ENCODE assay signal across 8 cellular contexts in the genomic region with DNA sequence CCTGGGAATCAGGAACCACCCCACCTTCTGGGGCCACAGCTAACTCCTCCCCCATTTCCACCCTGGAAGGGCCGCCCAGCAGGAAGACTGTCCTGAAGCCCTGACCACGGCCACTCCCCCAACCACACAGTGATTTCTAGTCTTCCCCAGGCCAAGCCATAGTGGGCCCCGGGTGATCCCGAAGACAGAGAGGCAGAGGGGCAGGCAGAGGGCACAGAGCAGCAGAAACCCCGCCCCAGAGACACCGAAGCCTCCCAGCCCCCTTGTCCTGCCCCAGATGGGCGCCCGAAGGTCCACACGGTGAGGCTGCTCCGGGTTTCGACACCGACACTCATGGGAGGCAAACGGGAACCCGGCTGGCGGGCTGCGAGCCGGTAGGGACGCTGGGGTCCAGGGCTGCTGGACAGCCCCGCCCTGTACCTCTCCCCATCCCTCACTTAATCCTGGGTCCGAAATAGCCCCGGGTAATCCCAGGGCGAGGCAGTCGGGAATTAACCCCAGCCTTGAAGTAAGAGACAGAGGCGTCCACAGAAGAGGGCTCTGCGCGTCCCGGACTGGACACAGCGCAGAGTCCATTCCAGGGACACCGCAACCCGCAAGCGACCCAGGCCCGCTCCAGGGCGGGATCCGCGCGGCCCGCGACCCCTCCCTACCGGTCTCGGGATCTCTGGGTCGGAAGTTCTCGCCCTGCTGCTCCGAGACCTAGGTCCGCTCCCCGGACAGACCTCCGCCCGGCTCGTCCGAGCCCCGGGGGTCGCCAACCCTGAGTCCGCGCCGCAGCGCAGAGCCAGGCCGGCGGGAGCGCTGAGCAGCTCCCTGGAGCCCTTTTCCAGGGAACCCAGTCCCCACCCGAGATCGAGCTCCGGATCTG.
DNase-seq lines count a peak whose midpoint lies in the region; ATAC-seq and TF ChIP-seq lines count a peak whose summit lies in the region.

No MANE protein-coding gene starts in this region.

- H3K4me1 ChIP-seq in Loucy (ENCODE audit: insufficient read depth, low read length, poor library complexity, severe bottlenecking): peaks cover 10% of the 10 kb centered on the region
- H3K4me1 ChIP-seq in ectodermal cell (ENCODE audit: control insufficient read depth, insufficient read depth, low read length): peaks cover 22% of the 10 kb centered on the region

- no peak overlapping the region for H3K9ac ChIP-seq in Loucy (ENCODE audit: low read depth, low read length, poor library complexity, severe bottlenecking)

- H3K27me3 ChIP-seq in Loucy (ENCODE audit: insufficient read depth, low read length, poor library complexity, severe bottlenecking): no peaks in the 10 kb centered on the region
- peaks cover 37% of the 10 kb centered on the region for H3K27me3 ChIP-seq in ectodermal cell (ENCODE audit: control insufficient read depth, insufficient read depth, low read length, poor library complexity, severe bottlenecking)
- H3K27me3 ChIP-seq in MG63: no peaks in the 10 kb centered on the region; the same call in 1 of the 2 replicates

- no peaks in the 10 kb centered on the region for H3K9me2 ChIP-seq in Loucy (replicated peaks; ENCODE audit: low read depth, low read length)

- peak overlapping the region in 2 of 6 donors; percentile 51 to 74 for H3K27ac Mint-ChIP-seq in naive B cell

- no peak overlapping the region for H3K27ac ChIP-seq in ectodermal cell (ENCODE audit: insufficient read depth, low read depth, low read length, poor library complexity, severe bottlenecking)

- no peaks in the 10 kb centered on the region for H3F3A ChIP-seq in Loucy (ENCODE audit: low read depth)

- no peak overlapping the region for H3K4me3 ChIP-seq in Loucy (ENCODE audit: low read length, poor library complexity, severe bottlenecking)
- peak overlapping the region; percentile 22 for H3K4me3 ChIP-seq in ectodermal cell (ENCODE audit: insufficient read depth, low read depth, low read length)
- no peak overlapping the region for H3K4me3 ChIP-seq in MG63

- no peak for TF ChIP-seq CTCF in Loucy (conservative IDR thresholded peaks at IDR 0.05; ENCODE audit: low read length)

- H3K27me3 Mint-ChIP-seq in naive B cell: peaks cover 23 to 72% (median 44%) of the 10 kb centered on the region in 3 donors

- H3K9me3 ChIP-seq in Loucy (ENCODE audit: insufficient read depth, low read depth, low read length) (peaks cover 8% of the 10 kb centered on the region; the same call in 1 of the 2 replicates), ectodermal cell (ENCODE audit: control insufficient read depth, low read length) (no peaks in the 10 kb centered on the region), MG63 (peaks cover 3% of the 10 kb centered on the region; the same call in 1 of the 2 replicates)

- H3K4me3 Mint-ChIP-seq in naive B cell: peak overlapping the region; percentile 71 to 85 (median 80)

- H3K9me3 Mint-ChIP-seq in naive B cell: peaks cover 3 to 29% (median 19%) of the 10 kb centered on the region in 7 donors

- WGBS in ectodermal cell, 2 experiments: 3 to 4% methylated on average over 61 of the region's 61 CpGs

- peak; percentile 1 for DNase-seq in Ammon's horn (ENCODE audit: low spot score)
- DNase-seq in naive B cell: no peak
- DNase-seq in MG63: no peak
- DNase-seq in OCI-M2 (lab: John Stamatoyannopoulos, UW; ENCODE audit: unreplicated experiment): no peak

- H3K4me2 ChIP-seq in Loucy (ENCODE audit: low read depth, low read length, poor library complexity, severe bottlenecking): no peak overlapping the region

- H4K20me1 ChIP-seq in Loucy (ENCODE audit: insufficient read depth, low read length, poor library complexity, severe bottlenecking): no peaks in the 10 kb centered on the region

- H2AFZ ChIP-seq in Loucy (ENCODE audit: low read length): peak overlapping the region; percentile 43; the same call in 1 of the 2 replicates

- H3K36me3 Mint-ChIP-seq in naive B cell: peaks cover 7 to 22% of the 10 kb centered on the region in 2 donors

- H3K36me3 ChIP-seq in Loucy (ENCODE audit: insufficient read depth, low read length): no peaks in the 10 kb centered on the region
- H3K36me3 ChIP-seq in ectodermal cell (ENCODE audit: control insufficient read depth, insufficient read depth, low read length): no peaks in the 10 kb centered on the region
- no peaks in the 10 kb centered on the region for H3K36me3 ChIP-seq in MG63

- H3K79me2 ChIP-seq in Loucy (ENCODE audit: insufficient read depth, low read length): no peaks in the 10 kb centered on the region

- no peak for ATAC-seq in naive B cell (ENCODE audit: low read depth in 2 of 2)
- no peak for ATAC-seq in HG03432 (IDR thresholded peaks at IDR 0.05; ENCODE audit: unreplicated experiment)
- no peak for ATAC-seq in HG03565 (IDR thresholded peaks at IDR 0.05; ENCODE audit: unreplicated experiment)

- peaks cover 8 to 19% (median 18%) of the 10 kb centered on the region in 3 donors for H3K4me1 Mint-ChIP-seq in naive B cell
